1 cellular context compared by ENCODE assay signal in the genomic region with DNA sequence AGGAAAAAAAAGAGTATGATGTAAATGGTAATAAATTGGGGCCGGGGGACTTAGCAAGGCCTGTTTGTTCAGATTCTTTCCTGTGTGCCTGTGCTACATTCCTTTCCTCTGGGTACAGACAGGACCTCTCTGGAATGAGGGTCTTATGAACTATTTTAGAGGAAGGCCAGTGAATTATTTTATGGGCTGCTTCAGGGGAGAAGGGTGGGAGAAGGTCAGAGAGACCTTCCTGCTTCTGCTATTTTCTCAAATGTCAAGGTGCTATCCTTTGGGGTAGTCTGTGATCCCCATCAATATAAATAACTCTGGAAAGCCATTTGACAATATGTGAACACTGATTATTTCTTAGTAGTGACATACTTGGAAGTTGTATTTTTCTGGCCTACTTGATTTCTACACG.
TF ChIP-seq lines count a peak whose summit lies in the region.

No MANE protein-coding gene starts in this region.

TF ChIP-seq in GM12878, 131 proteins besides CTCF, POLR2A, EP300 and RAD21:
- TF ChIP-seq YY1 (IDR thresholded peaks at IDR 0.05; ENCODE audit: low read depth, low read length) (no peak), ESRRA (IDR thresholded peaks at IDR 0.05; ENCODE audit: low read length) (no peak), TAF1 (IDR thresholded peaks at IDR 0.05; ENCODE audit: borderline replicate concordance, low read depth, low read length) (no peak), TCF7 (IDR thresholded peaks at IDR 0.05; ENCODE audit: borderline replicate concordance) (no peak), TBL1XR1 (IDR thresholded peaks at IDR 0.05; ENCODE audit: low read depth, low read length) (no peak), YBX1 (IDR thresholded peaks at IDR 0.05) (no peak), LARP7 (IDR thresholded peaks at IDR 0.05) (no peak), SREBF2 (IDR thresholded peaks at IDR 0.05; ENCODE audit: low read length) (no peak), NFXL1 (IDR thresholded peaks at IDR 0.05; ENCODE audit: borderline replicate concordance) (no peak), RAD51 (IDR thresholded peaks at IDR 0.05) (no peak), RB1 (IDR thresholded peaks at IDR 0.05; ENCODE audit: borderline replicate concordance) (no peak), BRCA1 (IDR thresholded peaks at IDR 0.05; ENCODE audit: low read depth, low read length) (no peak), RUNX3 (IDR thresholded peaks at IDR 0.05; ENCODE audit: low read length) (no peak), FOXM1 (IDR thresholded peaks at IDR 0.05; ENCODE audit: low read depth, low read length) (no peak), PML (IDR thresholded peaks at IDR 0.05; ENCODE audit: low read length) (no peak)
- TF ChIP-seq, protein P1, sequence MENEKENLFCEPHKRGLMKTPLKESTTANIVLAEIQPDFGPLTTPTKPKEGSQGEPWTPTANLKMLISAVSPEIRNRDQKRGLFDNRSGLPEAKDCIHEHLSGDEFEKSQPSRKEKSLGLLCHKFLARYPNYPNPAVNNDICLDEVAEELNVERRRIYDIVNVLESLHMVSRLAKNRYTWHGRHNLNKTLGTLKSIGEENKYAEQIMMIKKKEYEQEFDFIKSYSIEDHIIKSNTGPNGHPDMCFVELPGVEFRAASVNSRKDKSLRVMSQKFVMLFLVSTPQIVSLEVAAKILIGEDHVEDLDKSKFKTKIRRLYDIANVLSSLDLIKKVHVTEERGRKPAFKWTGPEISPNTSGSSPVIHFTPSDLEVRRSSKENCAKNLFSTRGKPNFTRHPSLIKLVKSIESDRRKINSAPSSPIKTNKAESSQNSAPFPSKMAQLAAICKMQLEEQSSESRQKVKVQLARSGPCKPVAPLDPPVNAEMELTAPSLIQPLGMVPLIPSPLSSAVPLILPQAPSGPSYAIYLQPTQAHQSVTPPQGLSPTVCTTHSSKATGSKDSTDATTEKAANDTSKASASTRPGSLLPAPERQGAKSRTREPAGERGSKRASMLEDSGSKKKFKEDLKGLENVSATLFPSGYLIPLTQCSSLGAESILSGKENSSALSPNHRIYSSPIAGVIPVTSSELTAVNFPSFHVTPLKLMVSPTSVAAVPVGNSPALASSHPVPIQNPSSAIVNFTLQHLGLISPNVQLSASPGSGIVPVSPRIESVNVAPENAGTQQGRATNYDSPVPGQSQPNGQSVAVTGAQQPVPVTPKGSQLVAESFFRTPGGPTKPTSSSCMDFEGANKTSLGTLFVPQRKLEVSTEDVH (IDR thresholded peaks at IDR 0.05; ENCODE audit: low read depth, partially characterized antibody): no peak
- TF ChIP-seq, protein P2, sequence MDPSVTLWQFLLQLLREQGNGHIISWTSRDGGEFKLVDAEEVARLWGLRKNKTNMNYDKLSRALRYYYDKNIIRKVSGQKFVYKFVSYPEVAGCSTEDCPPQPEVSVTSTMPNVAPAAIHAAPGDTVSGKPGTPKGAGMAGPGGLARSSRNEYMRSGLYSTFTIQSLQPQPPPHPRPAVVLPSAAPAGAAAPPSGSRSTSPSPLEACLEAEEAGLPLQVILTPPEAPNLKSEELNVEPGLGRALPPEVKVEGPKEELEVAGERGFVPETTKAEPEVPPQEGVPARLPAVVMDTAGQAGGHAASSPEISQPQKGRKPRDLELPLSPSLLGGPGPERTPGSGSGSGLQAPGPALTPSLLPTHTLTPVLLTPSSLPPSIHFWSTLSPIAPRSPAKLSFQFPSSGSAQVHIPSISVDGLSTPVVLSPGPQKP (IDR thresholded peaks at IDR 0.05; ENCODE audit: low read depth, low read length): no peak
- TF ChIP-seq, protein P3, sequence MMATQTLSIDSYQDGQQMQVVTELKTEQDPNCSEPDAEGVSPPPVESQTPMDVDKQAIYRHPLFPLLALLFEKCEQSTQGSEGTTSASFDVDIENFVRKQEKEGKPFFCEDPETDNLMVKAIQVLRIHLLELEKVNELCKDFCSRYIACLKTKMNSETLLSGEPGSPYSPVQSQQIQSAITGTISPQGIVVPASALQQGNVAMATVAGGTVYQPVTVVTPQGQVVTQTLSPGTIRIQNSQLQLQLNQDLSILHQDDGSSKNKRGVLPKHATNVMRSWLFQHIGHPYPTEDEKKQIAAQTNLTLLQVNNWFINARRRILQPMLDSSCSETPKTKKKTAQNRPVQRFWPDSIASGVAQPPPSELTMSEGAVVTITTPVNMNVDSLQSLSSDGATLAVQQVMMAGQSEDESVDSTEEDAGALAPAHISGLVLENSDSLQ (IDR thresholded peaks at IDR 0.05): no peak
